In genomic region chr7:114070246-114070645, GRCh38 we compare ENCODE assay signal across 15 cellular contexts.
"Had no signal": no experiment of that assay in that cellular context is flagged by ENCODE, and none has a peak within 500 bp of the region (broad histone marks: within the 10 kb centered on the region; RNA-seq: fewer than 3 reads in every experiment).

No MANE protein-coding gene starts in this region.

- H3K27ac ChIP-seq: cardiac muscle cell, epithelial cell of prostate, neutrophil, testis had no signal

- H3K4me3 ChIP-seq: cardiac muscle cell, testis had no signal

- H3K4me1 ChIP-seq: testis had no signal

- H3K36me3 ChIP-seq: cardiac muscle cell, neutrophil had no signal

- DNase-seq: activated CD4-positive, alpha-beta T cell treated with anti-CD3 and anti-CD28 coated beads for 48 hours; activated CD8-positive, alpha-beta memory T cell treated with anti-CD3 and anti-CD28 coated beads, Interleukin-2, amount 50 U/mL, for 48 hours; activated CD8-positive, alpha-beta T cell treated with anti-CD3 and anti-CD28 coated beads, Interleukin-2, amount 10 ng/mL, durations not matched to agents 7 days and 5 days; activated naive CD8-positive, alpha-beta T cell treated with anti-CD3 and anti-CD28 coated beads, Interleukin-2, amount 10 ng/mL, durations not matched to agents 7 days and 5 days; cortex of kidney; effector memory CD4-positive, alpha-beta T cell; mammary epithelial cell; naive thymus-derived CD4-positive, alpha-beta T cell; stimulated activated CD4-positive, alpha-beta T cell treated with anti-CD3 and anti-CD28 coated beads, Interleukin-4, amount 100 ng/mL, for 1 hour; stimulated activated CD8-positive, alpha-beta memory T cell treated with anti-CD3 and anti-CD28 coated beads, Interleukin-4, amount 100 ng/mL, for 48 hours; stimulated activated naive CD8-positive, alpha-beta T cell treated with anti-CD3 and anti-CD28 coated beads, Interleukin-15, Interleukin-2, amounts not matched to agents 100 U/mL and 50 U/mL, for 24 hours; testis had no signal

- H3K9me3 ChIP-seq: neutrophil, testis had no signal

- H3K27me3 ChIP-seq: cardiac muscle cell, neutrophil, testis had no signal
